In the genomic region with DNA sequence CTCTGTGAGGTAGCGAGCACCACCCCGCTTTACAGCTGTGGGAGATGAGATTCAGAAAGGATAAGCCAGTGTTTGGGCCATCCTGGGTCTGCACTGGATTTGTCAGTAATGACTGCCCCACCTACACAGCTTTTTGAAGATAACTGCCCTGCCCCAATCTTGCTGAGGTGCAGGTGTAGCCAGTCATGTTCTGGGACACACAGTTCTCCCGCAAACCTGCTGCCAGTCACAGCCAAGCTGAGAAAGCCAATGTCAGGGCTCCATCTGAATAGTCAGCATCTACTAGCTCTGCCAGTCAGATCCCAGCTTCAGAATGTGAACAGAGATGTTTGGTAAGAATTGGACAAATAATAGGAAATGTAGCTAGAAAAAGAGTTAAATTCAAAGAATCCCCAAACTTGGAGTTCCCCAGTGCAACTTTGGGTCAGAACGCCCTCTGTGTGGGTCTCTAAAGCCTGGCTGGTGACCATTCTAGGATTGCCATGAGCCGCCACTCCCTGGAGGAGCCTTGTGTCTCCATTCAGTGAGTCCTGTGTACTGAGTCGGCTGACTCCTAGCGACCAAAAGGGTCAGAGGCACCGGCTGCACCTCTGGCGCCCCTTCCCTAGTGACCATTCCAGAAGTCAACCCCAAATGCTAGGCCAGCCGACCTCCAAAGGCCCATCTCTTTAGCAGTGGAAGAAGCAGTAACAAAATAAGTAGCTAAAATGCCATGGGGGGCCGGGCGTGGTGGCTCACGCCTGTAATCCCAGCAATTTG, we compare ENCODE assay signal across 1 cellular context.
TF ChIP-seq lines count a peak whose summit lies in the region.

No MANE protein-coding gene starts in this region.

TF ChIP-seq in H1, 55 proteins besides CTCF, POLR2A, EP300 and RAD21:
- no peak for TF ChIP-seq GTF2F1 (IDR thresholded peaks at IDR 0.05; ENCODE audit: borderline replicate concordance, low read depth, low read length)
- no peak for TF ChIP-seq NANOG (IDR thresholded peaks at IDR 0.05; ENCODE audit: insufficient read depth, low read depth, low read length, poor library complexity, severe bottlenecking)
- TF ChIP-seq BACH1 (IDR thresholded peaks at IDR 0.05; ENCODE audit: low read length) = no peak
- TF ChIP-seq PHF8 (conservative IDR thresholded peaks at IDR 0.05; ENCODE audit: low read depth, low read length) = no peak
- no peak for TF ChIP-seq BRCA1 (IDR thresholded peaks at IDR 0.05; ENCODE audit: low read depth, low read length)
- no peak for TF ChIP-seq JUND (IDR thresholded peaks at IDR 0.05; ENCODE audit: low read length)
- no peak for TF ChIP-seq ZNF274 (IDR thresholded peaks at IDR 0.05; ENCODE audit: borderline replicate concordance, extremely low read depth, low read length)
- TF ChIP-seq MAFK (IDR thresholded peaks at IDR 0.05; ENCODE audit: low read depth, low read length) = no peak
- no peak for TF ChIP-seq CEBPB (IDR thresholded peaks at IDR 0.05; ENCODE audit: low read depth, low read length)
- no peak for TF ChIP-seq RFX5 (IDR thresholded peaks at IDR 0.05; ENCODE audit: borderline replicate concordance, low read depth, low read length)
- TF ChIP-seq KDM5A (IDR thresholded peaks at IDR 0.05; ENCODE audit: low read length) = no peak
- TF ChIP-seq CHD1 (IDR thresholded peaks at IDR 0.05; ENCODE audit: low read depth, low read length) = no peak
- TF ChIP-seq KDM1A (IDR thresholded peaks at IDR 0.05; ENCODE audit: borderline replicate concordance, low read length) = no peak
- TF ChIP-seq TAF1 (IDR thresholded peaks at IDR 0.05; ENCODE audit: low read depth, low read length) = no peak
